Comparison of ENCODE assay signal across 1 cellular context in genomic region chr17:36641331-36641876, GRCh38.
TF ChIP-seq lines count a peak whose summit lies in the region.

No MANE protein-coding gene starts in this region.

TF ChIP-seq in SK-N-SH, 30 proteins besides CTCF, POLR2A, EP300 and RAD21 (continued from another document):
- TF ChIP-seq, protein P1, sequence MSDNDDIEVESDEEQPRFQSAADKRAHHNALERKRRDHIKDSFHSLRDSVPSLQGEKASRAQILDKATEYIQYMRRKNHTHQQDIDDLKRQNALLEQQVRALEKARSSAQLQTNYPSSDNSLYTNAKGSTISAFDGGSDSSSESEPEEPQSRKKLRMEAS (IDR thresholded peaks at IDR 0.05; ENCODE audit: low read depth), result no peak
- no peak for TF ChIP-seq RCOR1 (IDR thresholded peaks at IDR 0.05; ENCODE audit: low read length)
- TF ChIP-seq SIN3A (IDR thresholded peaks at IDR 0.05; ENCODE audit: borderline replicate concordance, low read depth, low read length), result no peak
- TF ChIP-seq TCF12 (IDR thresholded peaks at IDR 0.05), result no peak
- TF ChIP-seq TEAD4 (IDR thresholded peaks at IDR 0.05; ENCODE audit: borderline replicate concordance, insufficient read depth), result no peak
- no peak for TF ChIP-seq USF2 (IDR thresholded peaks at IDR 0.05; ENCODE audit: borderline replicate concordance, low read depth, low read length)
- TF ChIP-seq POLR2AphosphoS5 (IDR thresholded peaks at IDR 0.05; ENCODE audit: low read depth, low read length), result no peak
TF ChIP-seq in SK-N-SH: peak in this region for 0.
